In genomic region chr20:9686866-9687265, GRCh38 we compare ENCODE assay signal across 24 cellular contexts.
"Had no signal": no experiment of that assay in that cellular context is flagged by ENCODE, and none has a peak within 500 bp of the region (broad histone marks: within the 10 kb centered on the region; RNA-seq: fewer than 3 reads in every experiment).

No MANE protein-coding gene starts in this region.

- H3K4me1 ChIP-seq: esophagus squamous epithelium, lower lobe of right lung, pancreas, right lobe of liver, tibial nerve, upper lobe of right lung, uterus had no signal

- H3K27ac ChIP-seq: coronary artery, esophagus squamous epithelium, lower lobe of right lung, neutrophil, pancreas, right lobe of liver, thoracic aorta, tibial nerve, upper lobe of right lung, uterus had no signal

- FAIRE-seq: endometrium, frontal cortex, pancreas, small intestine had no signal

- H3K27me3 ChIP-seq: esophagus squamous epithelium, neutrophil, pancreas, right lobe of liver, tibial nerve, upper lobe of right lung, uterus had no signal

- DNase-seq: dermis blood vessel endothelial cell; effector memory CD4-positive, alpha-beta T cell; erythroblast; esophagus squamous epithelium; islet precursor cell; kidney glomerular epithelial cell; left ventricle myocardium superior; lower lobe of right lung; natural killer cell; pancreas; right lobe of liver; small intestine; stimulated activated CD4-positive, alpha-beta T cell treated with anti-CD3 and anti-CD28 coated beads, Interleukin-15, amount 100 ng/mL, for 24 hours; stimulated activated CD4-positive, alpha-beta T cell treated with anti-CD3 and anti-CD28 coated beads, Interleukin-2, amount 100 ng/mL, for 48 hours; stimulated activated naive B cell treated with anti-CD40 and anti-IgM and Interleukin-4, amounts not matched to agents 10 μg/mL and 1 μg/mL and 100 μg/mL, for 72 hours; upper lobe of right lung; uterus had no signal

- H3K36me3 ChIP-seq: esophagus squamous epithelium, lower lobe of right lung, neutrophil, pancreas, right lobe of liver, thoracic aorta, tibial nerve, upper lobe of right lung, uterus had no signal

- H3K9me3 ChIP-seq: esophagus squamous epithelium, lower lobe of right lung, neutrophil, pancreas, right lobe of liver, thoracic aorta, tibial nerve, upper lobe of right lung, uterus had no signal

- H3K9me3 Mint-ChIP-seq: stimulated activated naive CD8-positive, alpha-beta T cell treated with anti-CD3 and anti-CD28 coated beads, Interleukin-15, Interleukin-2, amounts not matched to agents 100 ng/mL and 50 ng/mL, for 24 hours had no signal

- H3K27ac Mint-ChIP-seq: natural killer cell; stimulated activated naive B cell treated with anti-CD40 and anti-IgM and Interleukin-4, amounts not matched to agents 10 μg/mL and 1 μg/mL and 100 μg/mL, for 72 hours; stimulated activated naive CD8-positive, alpha-beta T cell treated with anti-CD3 and anti-CD28 coated beads, Interleukin-15, Interleukin-2, amounts not matched to agents 100 ng/mL and 50 ng/mL, for 24 hours had no signal

- H3K27me3 Mint-ChIP-seq: stimulated activated naive CD8-positive, alpha-beta T cell treated with anti-CD3 and anti-CD28 coated beads, Interleukin-15, Interleukin-2, amounts not matched to agents 100 ng/mL and 50 ng/mL, for 24 hours had no signal

- H3K4me3 ChIP-seq: coronary artery, esophagus squamous epithelium, lower lobe of right lung, pancreas, right lobe of liver, thoracic aorta, tibial nerve, upper lobe of right lung, uterus had no signal

- H3K4me1 Mint-ChIP-seq: natural killer cell; stimulated activated naive B cell treated with anti-CD40 and anti-IgM and Interleukin-4, amounts not matched to agents 10 μg/mL and 1 μg/mL and 100 μg/mL, for 72 hours had no signal

- H3K36me3 Mint-ChIP-seq: natural killer cell; stimulated activated naive B cell treated with anti-CD40 and anti-IgM and Interleukin-4, amounts not matched to agents 10 μg/mL and 1 μg/mL and 100 μg/mL, for 72 hours had no signal

- ATAC-seq: left ventricle myocardium superior; natural killer cell; pancreas; right lobe of liver; stimulated activated naive B cell treated with anti-CD40 and anti-IgM and Interleukin-4, amounts not matched to agents 10 μg/mL and 1 μg/mL and 100 μg/mL, for 72 hours; upper lobe of right lung had no signal

- H3K4me3 Mint-ChIP-seq: natural killer cell; stimulated activated naive B cell treated with anti-CD40 and anti-IgM and Interleukin-4, amounts not matched to agents 10 μg/mL and 1 μg/mL and 100 μg/mL, for 72 hours; stimulated activated naive CD8-positive, alpha-beta T cell treated with anti-CD3 and anti-CD28 coated beads, Interleukin-15, Interleukin-2, amounts not matched to agents 100 ng/mL and 50 ng/mL, for 24 hours had no signal
